8 cellular contexts compared by ENCODE assay signal in the genomic region with DNA sequence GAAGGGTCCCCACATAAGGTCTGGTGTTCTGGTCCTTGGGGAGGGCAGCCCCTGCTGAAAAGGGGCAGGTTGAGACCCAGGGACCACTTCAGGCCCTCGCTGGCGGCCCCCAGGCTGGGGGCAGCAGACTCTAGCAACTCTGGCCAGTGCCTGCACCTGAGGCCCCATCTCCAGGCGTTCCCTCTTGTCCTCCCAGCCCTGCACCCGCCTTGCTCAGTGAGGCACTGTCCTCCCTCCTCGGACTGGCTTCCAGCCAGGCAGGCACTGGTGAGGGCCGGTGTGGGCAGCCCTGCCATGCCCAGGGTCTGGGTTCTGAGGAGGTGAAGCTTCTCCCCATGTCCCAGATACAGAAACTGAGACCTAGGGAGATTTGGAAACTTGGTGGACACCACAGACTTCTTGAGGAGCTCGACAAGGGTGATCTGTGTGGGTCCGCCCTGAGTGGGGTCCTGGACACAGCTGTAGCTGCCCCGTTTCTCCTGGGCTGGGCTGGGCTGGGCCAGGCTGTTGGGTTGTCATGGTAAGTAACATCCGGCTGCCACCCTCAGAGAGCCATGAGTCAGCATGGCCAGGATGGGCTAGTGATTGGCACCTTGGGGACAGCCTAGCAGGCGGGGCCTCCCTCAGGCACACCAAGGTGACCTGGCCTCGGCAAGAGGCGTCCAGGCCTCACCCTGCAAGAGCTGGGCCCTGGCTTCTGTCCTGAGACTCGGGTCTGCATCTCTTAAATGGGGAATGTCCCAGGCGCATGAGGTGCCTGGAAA. TPM values are rescaled to one million over a fixed set of nuclear protein-coding genes. Genes with fewer than 3 reads are reported as not detected.
DNase-seq lines count a peak whose midpoint lies in the region; ATAC-seq and TF ChIP-seq lines count a peak whose summit lies in the region.

No MANE protein-coding gene starts in this region.

- no peak overlapping the region for H2AFZ ChIP-seq in neural progenitor cell (replicated peaks)

- peaks cover 18% of the 10 kb centered on the region for H3F3A ChIP-seq in neural progenitor cell (ENCODE audit: low read depth)

- peak; percentile 74 for DNase-seq in activated effector memory CD4-positive, alpha-beta T cell treated with anti-CD3 and anti-CD28 coated beads, Interleukin-2, amount 50 U/mL, for 16 hours
- DNase-seq in activated effector memory CD4-positive, alpha-beta T cell treated with Interleukin-2 at 50 U/mL for 16 hours = no peak
- peak; percentile 67 for DNase-seq in activated CD4-positive, alpha-beta memory T cell treated with anti-CD3 and anti-CD28 coated beads for 36 hours
- DNase-seq in left cardiac atrium (no peak), thyroid gland (peak; percentile 65 to 79), neural progenitor cell (ENCODE audit: low spot score) (no peak), SK-N-DZ (ENCODE audit: low spot score) (no peak)

- H3K27ac Mint-ChIP-seq in activated CD4-positive, alpha-beta memory T cell treated with anti-CD3 and anti-CD28 coated beads for 36 hours = no peak overlapping the region
- H3K27ac Mint-ChIP-seq in neural progenitor cell = no peak overlapping the region

- H3K79me2 ChIP-seq in neural progenitor cell (ENCODE audit: low read depth) = no peaks in the 10 kb centered on the region

- WGBS in thyroid gland, 2 donors = 49 to 56% methylated on average over 4 to 8 of the region's 15 CpGs

- H3K4me3 ChIP-seq in thyroid gland (replicated peaks in 1 of 3) (no peak overlapping the region), neural progenitor cell (no peak overlapping the region)

- peaks cover 19% of the 10 kb centered on the region for H4K20me1 ChIP-seq in neural progenitor cell (ENCODE audit: low read depth)

- ATAC-seq in left cardiac atrium (peak; percentile 16 to 44), HG03039 (IDR thresholded peaks at IDR 0.05; ENCODE audit: unreplicated experiment) (no peak)

- peaks cover 28% of the 10 kb centered on the region for H3K9me3 Mint-ChIP-seq in activated CD4-positive, alpha-beta memory T cell treated with anti-CD3 and anti-CD28 coated beads for 36 hours
- H3K9me3 Mint-ChIP-seq in neural progenitor cell = peaks cover 32% of the 10 kb centered on the region

- TF ChIP-seq POLR2A in thyroid gland (IDR thresholded peaks at IDR 0.05) = peak in 1 of 2 donors; percentile 24

- no peaks in the 10 kb centered on the region for H3K9me3 ChIP-seq in thyroid gland
- H3K9me3 ChIP-seq in neural progenitor cell (ENCODE audit: low read depth) = peaks cover 15% of the 10 kb centered on the region

- H3K4me1 ChIP-seq in thyroid gland (peaks cover 28 to 54% of the 10 kb centered on the region in 2 donors), neural progenitor cell (no peaks in the 10 kb centered on the region)

- H3K36me3 ChIP-seq in thyroid gland = no peaks in the 10 kb centered on the region
- H3K36me3 ChIP-seq in neural progenitor cell = no peaks in the 10 kb centered on the region

- CTCF ChIA-PET in activated CD4-positive, alpha-beta memory T cell treated with anti-CD3 and anti-CD28 coated beads for 36 hours (lab: Charles Lee) = interaction anchor here (1.4 to 4.7 kb wide), 2 partner anchors 11 to 81 kb away, joined by 3 to 23 read pairs; a partner anchor contains a TSS

- H3K27ac ChIP-seq in thyroid gland = peak overlapping the region; percentile 63 to 81 (median 80)
- H3K27ac ChIP-seq in neural progenitor cell = no peak overlapping the region

- H3K4me1 Mint-ChIP-seq in activated CD4-positive, alpha-beta memory T cell treated with anti-CD3 and anti-CD28 coated beads for 36 hours (ENCODE audit: low read depth) = peaks cover 10% of the 10 kb centered on the region
- H3K4me1 Mint-ChIP-seq in neural progenitor cell = peaks cover 3% of the 10 kb centered on the region

- POLR2A ChIA-PET in activated CD4-positive, alpha-beta memory T cell treated with anti-CD3 and anti-CD28 coated beads for 36 hours (lab: Charles Lee) = interaction anchor here (1.4 kb wide), 1 partner anchor 10 kb away, joined by 6 read pairs; a partner anchor contains a TSS

- H3K27me3 ChIP-seq in thyroid gland = no peaks in the 10 kb centered on the region
- no peaks in the 10 kb centered on the region for H3K27me3 ChIP-seq in neural progenitor cell

- intact Hi-C loops in activated CD4-positive, alpha-beta memory T cell treated with anti-CD3 and anti-CD28 coated beads for 36 hours (cut with micrococcal nuclease) = no loop called here
- intact Hi-C loops in left cardiac atrium (cut with DNase I) (no loop called here), thyroid gland (cut with DNase I) (no loop called here)

- TF ChIP-seq CTCF in thyroid gland (IDR thresholded peaks at IDR 0.05) (no peak), neural progenitor cell (IDR thresholded peaks at IDR 0.05) (no peak)

- no peak overlapping the region for H3K4me2 ChIP-seq in neural progenitor cell

- no peak overlapping the region for H3K9ac ChIP-seq in neural progenitor cell

- no peak overlapping the region for H3K4me3 Mint-ChIP-seq in activated CD4-positive, alpha-beta memory T cell treated with anti-CD3 and anti-CD28 coated beads for 36 hours
- no peak overlapping the region for H3K4me3 Mint-ChIP-seq in neural progenitor cell

- H3K27me3 Mint-ChIP-seq in activated CD4-positive, alpha-beta memory T cell treated with anti-CD3 and anti-CD28 coated beads for 36 hours = no peaks in the 10 kb centered on the region
- peaks cover 18% of the 10 kb centered on the region for H3K27me3 Mint-ChIP-seq in neural progenitor cell (ENCODE audit: insufficient read depth, low read depth)

- peaks cover 31% of the 10 kb centered on the region for H3K36me3 Mint-ChIP-seq in activated CD4-positive, alpha-beta memory T cell treated with anti-CD3 and anti-CD28 coated beads for 36 hours
- H3K36me3 Mint-ChIP-seq in neural progenitor cell = peaks cover 21% of the 10 kb centered on the region

RNA-seq across cellular contexts. Expression of a gene that starts 11.1 kb away (rescaled TPM):
- total RNA-seq in activated CD4-positive, alpha-beta memory T cell treated with anti-CD3 and anti-CD28 coated beads for 36 hours = 1 to 10 TPM; 7.6 to 8.3 TPM
- total RNA-seq in left cardiac atrium = 1 to 10 TPM; 2.2 to 3.4 TPM
- 1 to 10 TPM in 2 of 4 donors, under 1 TPM in 1, not detected in 1; 0.93 to 3.7 (median 2.3) TPM for total RNA-seq in thyroid gland
- total RNA-seq in neural progenitor cell (ENCODE audit: low replicate concordance) = not detected in 2 replicates
- not detected in 2 replicates for polyA plus RNA-seq in SK-N-DZ (2014; cell fraction: cytosol; rRNA removed)
- not detected in 2 replicates for polyA plus RNA-seq in SK-N-DZ (2014; cell fraction: nucleus; rRNA removed)

RNA-seq across cellular contexts. Expression of a gene that starts 51.8 kb away (rescaled TPM):
- 100 to 1,000 TPM; 261 to 263 TPM for total RNA-seq in activated CD4-positive, alpha-beta memory T cell treated with anti-CD3 and anti-CD28 coated beads for 36 hours
- 100 to 1,000 TPM; 125 to 144 TPM for total RNA-seq in left cardiac atrium
- 100 to 1,000 TPM; 104 to 117 (median 108) TPM for total RNA-seq in thyroid gland
- total RNA-seq in neural progenitor cell (ENCODE audit: low replicate concordance) = 108 and 191 TPM in 2 replicates
- polyA plus RNA-seq in SK-N-DZ (2014; cell fraction: cytosol; rRNA removed) = 173 and 181 TPM in 2 replicates
- polyA plus RNA-seq in SK-N-DZ (2014; cell fraction: nucleus; rRNA removed) = 198 and 215 TPM in 2 replicates

RNA-seq across cellular contexts. Expression of a gene that starts 54.8 kb away (rescaled TPM):
- total RNA-seq in activated CD4-positive, alpha-beta memory T cell treated with anti-CD3 and anti-CD28 coated beads for 36 hours = under 1 TPM; 0.41 to 0.69 TPM
- total RNA-seq in left cardiac atrium (10 to 100 TPM; 23.3 to 44.2 TPM), thyroid gland (10 to 100 TPM; 12.6 to 29.7 (median 16.8) TPM), neural progenitor cell (ENCODE audit: low replicate concordance) (47.8 and 49.3 TPM in 2 replicates)
- polyA plus RNA-seq in SK-N-DZ (2014; cell fraction: cytosol; rRNA removed) = 7.0 and 7.8 TPM in 2 replicates
- polyA plus RNA-seq in SK-N-DZ (2014; cell fraction: nucleus; rRNA removed) = 5.4 and 5.8 TPM in 2 replicates

Comparison
In these comparisons a context has a peak if more than half of its experiments do, and no peak if none do; other contexts are left out.
1. DNase-seq: peak in activated effector memory CD4-positive, alpha-beta T cell treated with anti-CD3 and anti-CD28 coated beads, Interleukin-2, amount 50 U/mL, for 16 hours (single experiment), activated CD4-positive, alpha-beta memory T cell treated with anti-CD3 and anti-CD28 coated beads for 36 hours (single experiment) and thyroid gland (2 of 2); none in activated effector memory CD4-positive, alpha-beta T cell treated with Interleukin-2 at 50 U/mL for 16 hours (single experiment), left cardiac atrium (single experiment), neural progenitor cell (single experiment) and SK-N-DZ (single experiment).
2. RNA of a gene that starts 54.8 kb away (total RNA-seq): 47.8 to 49.3 TPM in neural progenitor cell, 23.3 to 44.2 TPM in left cardiac atrium and 12.6 to 29.7 TPM in thyroid gland; 0.41 to 0.69 TPM in activated CD4-positive, alpha-beta memory T cell treated with anti-CD3 and anti-CD28 coated beads for 36 hours; every median in the first group is over 4 times any median in the second.